Comparison of ENCODE assay signal across 1 cellular context in the genomic region with DNA sequence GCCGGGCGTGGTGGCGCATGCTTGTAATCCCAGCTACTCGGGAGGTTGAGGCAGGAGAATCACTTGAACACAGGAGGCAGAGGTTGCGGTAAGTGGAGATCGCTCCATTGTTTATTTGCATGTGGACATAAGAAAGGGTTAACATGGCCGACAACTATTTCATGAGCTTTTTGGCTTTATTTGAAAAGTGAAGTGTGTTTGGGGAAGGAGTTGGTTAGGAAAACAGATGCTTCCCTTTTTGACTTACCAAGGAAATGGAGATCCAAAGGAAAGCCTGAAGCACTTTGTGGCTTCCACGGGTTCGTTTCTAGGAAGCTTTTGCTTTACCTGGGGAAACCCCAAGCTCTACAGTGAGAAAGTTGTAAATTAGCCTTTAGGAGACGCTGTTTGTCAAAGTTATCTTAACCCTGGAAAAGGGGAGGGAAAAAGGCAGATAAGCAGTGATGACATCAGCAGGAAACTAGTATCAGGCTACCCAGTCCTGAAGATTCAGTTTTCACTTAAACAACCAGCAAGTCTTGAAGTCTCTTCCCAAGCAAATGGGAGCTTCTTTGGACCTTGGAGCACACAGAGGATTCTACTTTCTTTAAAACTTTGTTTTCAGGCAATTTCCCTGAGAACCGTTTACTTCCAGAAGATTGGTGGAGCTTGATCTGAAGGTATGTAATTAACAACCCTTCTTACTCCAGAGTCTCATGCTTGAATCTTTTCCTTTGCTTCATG.
A peak's percentile ranks its signal among the peaks of the same experiment; 100 is the strongest.
TF ChIP-seq lines count a peak whose summit lies in the region.

CASP10 (plus strand) TSS at position 492 of the 723 bp plus-strand sequence. CDS start 2,637 bp downstream, outside the sequence.

TF ChIP-seq in HepG2, 621 proteins besides CTCF, POLR2A, EP300 and RAD21 (continued from another document and continues in another):
- TF ChIP-seq KIAA2018 (CRISPR knock-in tag; IDR thresholded peaks at IDR 0.05; ENCODE audit: borderline replicate concordance): no peak
- no peak for TF ChIP-seq NFRKB (IDR thresholded peaks at IDR 0.05)
- no peak for TF ChIP-seq ZNF496 (CRISPR knock-in tag; IDR thresholded peaks at IDR 0.05; ENCODE audit: insufficient replicate concordance)
- no peak; the same call in 1 of the 2 replicates for TF ChIP-seq ZNF563 (CRISPR knock-in tag; IDR thresholded peaks at IDR 0.05)
- no peak for TF ChIP-seq NBN (conservative IDR thresholded peaks at IDR 0.05)
- no peak for TF ChIP-seq ZNF556 (CRISPR knock-in tag; IDR thresholded peaks at IDR 0.05; ENCODE audit: borderline replicate concordance)
- no peak for TF ChIP-seq AGO1 (IDR thresholded peaks at IDR 0.05; ENCODE audit: low read depth, low read length, poor library complexity, severe bottlenecking)
- TF ChIP-seq ZNF576 (CRISPR knock-in tag; IDR thresholded peaks at IDR 0.05): no peak
- TF ChIP-seq SP5 (CRISPR knock-in tag; IDR thresholded peaks at IDR 0.05; ENCODE audit: borderline replicate concordance, low read depth): peak; percentile 93
- no peak for TF ChIP-seq GLMP (CRISPR knock-in tag; IDR thresholded peaks at IDR 0.05; ENCODE audit: borderline replicate concordance)
- TF ChIP-seq PAWR (CRISPR knock-in tag; IDR thresholded peaks at IDR 0.05; ENCODE audit: borderline replicate concordance): no peak
- no peak for TF ChIP-seq ZNF589 (CRISPR knock-in tag; conservative IDR thresholded peaks at IDR 0.05)
- no peak for TF ChIP-seq ZFP36L1 (CRISPR knock-in tag; IDR thresholded peaks at IDR 0.05)
- peak; percentile 79 for TF ChIP-seq FOXA3 (CRISPR knock-in tag; IDR thresholded peaks at IDR 0.05)
- no peak for TF ChIP-seq HDAC6 (IDR thresholded peaks at IDR 0.05; ENCODE audit: low read depth, low read length)
- TF ChIP-seq ZSCAN12 (CRISPR knock-in tag; IDR thresholded peaks at IDR 0.05): peak; percentile 11; the same call in 1 of the 2 replicates
- peak; percentile 76 for TF ChIP-seq CREB1 (IDR thresholded peaks at IDR 0.05)
- peak; percentile 94 for TF ChIP-seq CREB1 (CRISPR knock-in tag; IDR thresholded peaks at IDR 0.05)
- no peak; the same call in 2 of the 3 replicates for TF ChIP-seq MXI1 (IDR thresholded peaks at IDR 0.05; ENCODE audit: borderline replicate concordance, low read depth, low read length)
- TF ChIP-seq ZNF343 (CRISPR knock-in tag; IDR thresholded peaks at IDR 0.05): no peak
- TF ChIP-seq KLF13 (CRISPR knock-in tag; IDR thresholded peaks at IDR 0.05): no peak
- TF ChIP-seq POLR2G (IDR thresholded peaks at IDR 0.05; ENCODE audit: low read depth, low read length): peak; percentile 81
- peak; percentile 57; the same call in 1 of the 2 replicates for TF ChIP-seq ZNF441 (CRISPR knock-in tag; IDR thresholded peaks at IDR 0.05; ENCODE audit: borderline replicate concordance)
- TF ChIP-seq MEIS2 (CRISPR knock-in tag; IDR thresholded peaks at IDR 0.05): 0 out of 2 replicates have a peak, but pooled peaks have one; percentile 41
- TF ChIP-seq SMARCC2 (IDR thresholded peaks at IDR 0.05): 0 out of 2 replicates have a peak, but pooled peaks have one; percentile 8
- peak; percentile 82 for TF ChIP-seq NFIC (IDR thresholded peaks at IDR 0.05; ENCODE audit: low read length)
- TF ChIP-seq PITX1 (CRISPR knock-in tag; IDR thresholded peaks at IDR 0.05): peak; percentile 44; the same call in 1 of the 2 replicates
- no peak for TF ChIP-seq ZC3H13 (CRISPR knock-in tag; IDR thresholded peaks at IDR 0.05)
- TF ChIP-seq TRAFD1 (CRISPR knock-in tag; IDR thresholded peaks at IDR 0.05; ENCODE audit: borderline replicate concordance): no peak
- peak; percentile 82 for TF ChIP-seq POGZ (CRISPR knock-in tag; IDR thresholded peaks at IDR 0.05)
- no peak for TF ChIP-seq GTF3A (CRISPR knock-in tag; conservative IDR thresholded peaks at IDR 0.05)
- TF ChIP-seq GATA4 (IDR thresholded peaks at IDR 0.05; ENCODE audit: borderline replicate concordance, low read depth): peak; percentile 78; the same call in 1 of the 2 replicates
- no peak for TF ChIP-seq NR1H2 (CRISPR knock-in tag; IDR thresholded peaks at IDR 0.05; ENCODE audit: borderline replicate concordance, low read depth)
- TF ChIP-seq ZNF317 (CRISPR knock-in tag; IDR thresholded peaks at IDR 0.05): no peak
- TF ChIP-seq TEAD3 (CRISPR knock-in tag; optimal IDR thresholded peaks at IDR 0.05; ENCODE audit: borderline replicate concordance): no peak
- TF ChIP-seq, protein P1, sequence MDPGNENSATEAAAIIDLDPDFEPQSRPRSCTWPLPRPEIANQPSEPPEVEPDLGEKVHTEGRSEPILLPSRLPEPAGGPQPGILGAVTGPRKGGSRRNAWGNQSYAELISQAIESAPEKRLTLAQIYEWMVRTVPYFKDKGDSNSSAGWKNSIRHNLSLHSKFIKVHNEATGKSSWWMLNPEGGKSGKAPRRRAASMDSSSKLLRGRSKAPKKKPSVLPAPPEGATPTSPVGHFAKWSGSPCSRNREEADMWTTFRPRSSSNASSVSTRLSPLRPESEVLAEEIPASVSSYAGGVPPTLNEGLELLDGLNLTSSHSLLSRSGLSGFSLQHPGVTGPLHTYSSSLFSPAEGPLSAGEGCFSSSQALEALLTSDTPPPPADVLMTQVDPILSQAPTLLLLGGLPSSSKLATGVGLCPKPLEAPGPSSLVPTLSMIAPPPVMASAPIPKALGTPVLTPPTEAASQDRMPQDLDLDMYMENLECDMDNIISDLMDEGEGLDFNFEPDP (CRISPR knock-in tag; conservative IDR thresholded peaks at IDR 0.05): no peak
- peak; percentile 77; the same call in 1 of the 2 replicates for TF ChIP-seq ARID4A (CRISPR knock-in tag; IDR thresholded peaks at IDR 0.05; ENCODE audit: borderline replicate concordance)
- TF ChIP-seq ZNF362 (CRISPR knock-in tag; IDR thresholded peaks at IDR 0.05; ENCODE audit: borderline replicate concordance): no peak
- no peak for TF ChIP-seq MTF2 (CRISPR knock-in tag; IDR thresholded peaks at IDR 0.05; ENCODE audit: borderline replicate concordance)
- no peak for TF ChIP-seq ZNF143 (CRISPR knock-in tag; IDR thresholded peaks at IDR 0.05)
- TF ChIP-seq DNMT3B (CRISPR knock-in tag; conservative IDR thresholded peaks at IDR 0.05): no peak; the same call in 1 of the 2 replicates
- peak; percentile 67; the same call in 1 of the 2 replicates for TF ChIP-seq HOXD1 (CRISPR knock-in tag; IDR thresholded peaks at IDR 0.05)
- peak; percentile 66; the same call in 1 of the 2 replicates for TF ChIP-seq NFKBIZ (CRISPR knock-in tag; IDR thresholded peaks at IDR 0.05)
